Comparison of ENCODE assay signal across 1 cellular context in genomic region chr2:65040414-65041261, GRCh38.
A peak's percentile ranks its signal among the peaks of the same experiment; 100 is the strongest.
TF ChIP-seq lines count a peak whose summit lies in the region.

No MANE protein-coding gene starts in this region.

TF ChIP-seq in K562, 482 proteins besides CTCF, POLR2A, EP300 and RAD21 (continued from another document and continues in another):
- TF ChIP-seq USF1 (CRISPR knock-in tag; IDR thresholded peaks at IDR 0.05) (no peak), ZFX (CRISPR knock-in tag; IDR thresholded peaks at IDR 0.05) (no peak), POLR2H (tag; IDR thresholded peaks at IDR 0.05; ENCODE audit: low read depth) (no peak), YBX1 (IDR thresholded peaks at IDR 0.05) (no peak), POLR2AphosphoS2 (IDR thresholded peaks at IDR 0.05; ENCODE audit: low read length) (no peak), SUPT5H (IDR thresholded peaks at IDR 0.05) (no peak), ZNF324 (CRISPR knock-in tag; IDR thresholded peaks at IDR 0.05) (no peak), ZNF76 (CRISPR knock-in tag; IDR thresholded peaks at IDR 0.05; ENCODE audit: borderline replicate concordance) (no peak), ZNF511 (CRISPR knock-in tag; IDR thresholded peaks at IDR 0.05) (no peak), ZNF561 (CRISPR knock-in tag; conservative IDR thresholded peaks at IDR 0.05) (no peak), MTA2 (IDR thresholded peaks at IDR 0.05; ENCODE audit: low read depth) (no peak), CEBPB (tag; IDR thresholded peaks at IDR 0.05) (no peak), ZNF175 (CRISPR knock-in tag; IDR thresholded peaks at IDR 0.05; ENCODE audit: low read depth) (no peak), STAT5B (CRISPR knock-in tag; IDR thresholded peaks at IDR 0.05) (no peak), THAP12 (CRISPR knock-in tag; IDR thresholded peaks at IDR 0.05) (no peak), EZH2 (IDR thresholded peaks at IDR 0.05; ENCODE audit: borderline replicate concordance, low read depth, low read length) (no peak), E2F3 (CRISPR knock-in tag; IDR thresholded peaks at IDR 0.05) (no peak), RFX1 (IDR thresholded peaks at IDR 0.05) (no peak), SAP30 (IDR thresholded peaks at IDR 0.05; ENCODE audit: borderline replicate concordance, insufficient read depth, low read depth, low read length, poor library complexity, severe bottlenecking) (no peak), NR2F6 (CRISPR knock-in tag; IDR thresholded peaks at IDR 0.05) (no peak), PML (IDR thresholded peaks at IDR 0.05; ENCODE audit: low read length) (no peak), ZBTB17 (CRISPR knock-in tag; IDR thresholded peaks at IDR 0.05) (no peak), RUNX1 (IDR thresholded peaks at IDR 0.05; ENCODE audit: low read depth) (no peak), ZNF75A (CRISPR knock-in tag; IDR thresholded peaks at IDR 0.05) (no peak), ZFP36 (IDR thresholded peaks at IDR 0.05; ENCODE audit: low read depth, low read length, partially characterized antibody) (no peak), NCOA4 (IDR thresholded peaks at IDR 0.05; ENCODE audit: partially characterized antibody) (no peak), SLC30A9 (CRISPR knock-in tag; IDR thresholded peaks at IDR 0.05) (no peak), DIDO1 (tag; IDR thresholded peaks at IDR 0.05; ENCODE audit: low read depth) (no peak), ZNF431 (CRISPR knock-in tag; IDR thresholded peaks at IDR 0.05) (no peak), POLR2AphosphoS5 (IDR thresholded peaks at IDR 0.05; ENCODE audit: control insufficient read depth, insufficient read depth, low read depth, low read length) (no peak), CBX3 (IDR thresholded peaks at IDR 0.05; ENCODE audit: borderline replicate concordance in 1 of 2, low read length in 2 of 2) (peak in 1 of 2 experiments; percentile 47; a peak in 1 of 3 replicates), NFRKB (IDR thresholded peaks at IDR 0.05; ENCODE audit: low read depth) (no peak), GABPA (tag; conservative IDR thresholded peaks at IDR 0.05; ENCODE audit: low read depth) (no peak), PCBP2 (IDR thresholded peaks at IDR 0.05; ENCODE audit: low read depth, low read length, poor library complexity, severe bottlenecking) (no peak), MBD2 (IDR thresholded peaks at IDR 0.05; ENCODE audit: borderline replicate concordance, low read depth) (no peak)
- TF ChIP-seq, protein P1, sequence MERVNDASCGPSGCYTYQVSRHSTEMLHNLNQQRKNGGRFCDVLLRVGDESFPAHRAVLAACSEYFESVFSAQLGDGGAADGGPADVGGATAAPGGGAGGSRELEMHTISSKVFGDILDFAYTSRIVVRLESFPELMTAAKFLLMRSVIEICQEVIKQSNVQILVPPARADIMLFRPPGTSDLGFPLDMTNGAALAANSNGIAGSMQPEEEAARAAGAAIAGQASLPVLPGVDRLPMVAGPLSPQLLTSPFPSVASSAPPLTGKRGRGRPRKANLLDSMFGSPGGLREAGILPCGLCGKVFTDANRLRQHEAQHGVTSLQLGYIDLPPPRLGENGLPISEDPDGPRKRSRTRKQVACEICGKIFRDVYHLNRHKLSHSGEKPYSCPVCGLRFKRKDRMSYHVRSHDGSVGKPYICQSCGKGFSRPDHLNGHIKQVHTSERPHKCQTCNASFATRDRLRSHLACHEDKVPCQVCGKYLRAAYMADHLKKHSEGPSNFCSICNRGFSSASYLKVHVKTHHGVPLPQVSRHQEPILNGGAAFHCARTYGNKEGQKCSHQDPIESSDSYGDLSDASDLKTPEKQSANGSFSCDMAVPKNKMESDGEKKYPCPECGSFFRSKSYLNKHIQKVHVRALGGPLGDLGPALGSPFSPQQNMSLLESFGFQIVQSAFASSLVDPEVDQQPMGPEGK (CRISPR knock-in tag; IDR thresholded peaks at IDR 0.05; ENCODE audit: borderline replicate concordance), result no peak
- TF ChIP-seq, protein P2, sequence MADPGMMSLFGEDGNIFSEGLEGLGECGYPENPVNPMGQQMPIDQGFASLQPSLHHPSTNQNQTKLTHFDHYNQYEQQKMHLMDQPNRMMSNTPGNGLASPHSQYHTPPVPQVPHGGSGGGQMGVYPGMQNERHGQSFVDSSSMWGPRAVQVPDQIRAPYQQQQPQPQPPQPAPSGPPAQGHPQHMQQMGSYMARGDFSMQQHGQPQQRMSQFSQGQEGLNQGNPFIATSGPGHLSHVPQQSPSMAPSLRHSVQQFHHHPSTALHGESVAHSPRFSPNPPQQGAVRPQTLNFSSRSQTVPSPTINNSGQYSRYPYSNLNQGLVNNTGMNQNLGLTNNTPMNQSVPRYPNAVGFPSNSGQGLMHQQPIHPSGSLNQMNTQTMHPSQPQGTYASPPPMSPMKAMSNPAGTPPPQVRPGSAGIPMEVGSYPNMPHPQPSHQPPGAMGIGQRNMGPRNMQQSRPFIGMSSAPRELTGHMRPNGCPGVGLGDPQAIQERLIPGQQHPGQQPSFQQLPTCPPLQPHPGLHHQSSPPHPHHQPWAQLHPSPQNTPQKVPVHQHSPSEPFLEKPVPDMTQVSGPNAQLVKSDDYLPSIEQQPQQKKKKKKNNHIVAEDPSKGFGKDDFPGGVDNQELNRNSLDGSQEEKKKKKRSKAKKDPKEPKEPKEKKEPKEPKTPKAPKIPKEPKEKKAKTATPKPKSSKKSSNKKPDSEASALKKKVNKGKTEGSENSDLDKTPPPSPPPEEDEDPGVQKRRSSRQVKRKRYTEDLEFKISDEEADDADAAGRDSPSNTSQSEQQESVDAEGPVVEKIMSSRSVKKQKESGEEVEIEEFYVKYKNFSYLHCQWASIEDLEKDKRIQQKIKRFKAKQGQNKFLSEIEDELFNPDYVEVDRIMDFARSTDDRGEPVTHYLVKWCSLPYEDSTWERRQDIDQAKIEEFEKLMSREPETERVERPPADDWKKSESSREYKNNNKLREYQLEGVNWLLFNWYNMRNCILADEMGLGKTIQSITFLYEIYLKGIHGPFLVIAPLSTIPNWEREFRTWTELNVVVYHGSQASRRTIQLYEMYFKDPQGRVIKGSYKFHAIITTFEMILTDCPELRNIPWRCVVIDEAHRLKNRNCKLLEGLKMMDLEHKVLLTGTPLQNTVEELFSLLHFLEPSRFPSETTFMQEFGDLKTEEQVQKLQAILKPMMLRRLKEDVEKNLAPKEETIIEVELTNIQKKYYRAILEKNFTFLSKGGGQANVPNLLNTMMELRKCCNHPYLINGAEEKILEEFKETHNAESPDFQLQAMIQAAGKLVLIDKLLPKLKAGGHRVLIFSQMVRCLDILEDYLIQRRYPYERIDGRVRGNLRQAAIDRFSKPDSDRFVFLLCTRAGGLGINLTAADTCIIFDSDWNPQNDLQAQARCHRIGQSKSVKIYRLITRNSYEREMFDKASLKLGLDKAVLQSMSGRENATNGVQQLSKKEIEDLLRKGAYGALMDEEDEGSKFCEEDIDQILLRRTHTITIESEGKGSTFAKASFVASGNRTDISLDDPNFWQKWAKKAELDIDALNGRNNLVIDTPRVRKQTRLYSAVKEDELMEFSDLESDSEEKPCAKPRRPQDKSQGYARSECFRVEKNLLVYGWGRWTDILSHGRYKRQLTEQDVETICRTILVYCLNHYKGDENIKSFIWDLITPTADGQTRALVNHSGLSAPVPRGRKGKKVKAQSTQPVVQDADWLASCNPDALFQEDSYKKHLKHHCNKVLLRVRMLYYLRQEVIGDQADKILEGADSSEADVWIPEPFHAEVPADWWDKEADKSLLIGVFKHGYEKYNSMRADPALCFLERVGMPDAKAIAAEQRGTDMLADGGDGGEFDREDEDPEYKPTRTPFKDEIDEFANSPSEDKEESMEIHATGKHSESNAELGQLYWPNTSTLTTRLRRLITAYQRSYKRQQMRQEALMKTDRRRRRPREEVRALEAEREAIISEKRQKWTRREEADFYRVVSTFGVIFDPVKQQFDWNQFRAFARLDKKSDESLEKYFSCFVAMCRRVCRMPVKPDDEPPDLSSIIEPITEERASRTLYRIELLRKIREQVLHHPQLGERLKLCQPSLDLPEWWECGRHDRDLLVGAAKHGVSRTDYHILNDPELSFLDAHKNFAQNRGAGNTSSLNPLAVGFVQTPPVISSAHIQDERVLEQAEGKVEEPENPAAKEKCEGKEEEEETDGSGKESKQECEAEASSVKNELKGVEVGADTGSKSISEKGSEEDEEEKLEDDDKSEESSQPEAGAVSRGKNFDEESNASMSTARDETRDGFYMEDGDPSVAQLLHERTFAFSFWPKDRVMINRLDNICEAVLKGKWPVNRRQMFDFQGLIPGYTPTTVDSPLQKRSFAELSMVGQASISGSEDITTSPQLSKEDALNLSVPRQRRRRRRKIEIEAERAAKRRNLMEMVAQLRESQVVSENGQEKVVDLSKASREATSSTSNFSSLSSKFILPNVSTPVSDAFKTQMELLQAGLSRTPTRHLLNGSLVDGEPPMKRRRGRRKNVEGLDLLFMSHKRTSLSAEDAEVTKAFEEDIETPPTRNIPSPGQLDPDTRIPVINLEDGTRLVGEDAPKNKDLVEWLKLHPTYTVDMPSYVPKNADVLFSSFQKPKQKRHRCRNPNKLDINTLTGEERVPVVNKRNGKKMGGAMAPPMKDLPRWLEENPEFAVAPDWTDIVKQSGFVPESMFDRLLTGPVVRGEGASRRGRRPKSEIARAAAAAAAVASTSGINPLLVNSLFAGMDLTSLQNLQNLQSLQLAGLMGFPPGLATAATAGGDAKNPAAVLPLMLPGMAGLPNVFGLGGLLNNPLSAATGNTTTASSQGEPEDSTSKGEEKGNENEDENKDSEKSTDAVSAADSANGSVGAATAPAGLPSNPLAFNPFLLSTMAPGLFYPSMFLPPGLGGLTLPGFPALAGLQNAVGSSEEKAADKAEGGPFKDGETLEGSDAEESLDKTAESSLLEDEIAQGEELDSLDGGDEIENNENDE (IDR thresholded peaks at IDR 0.05; ENCODE audit: low read depth, low read length), result no peak
- TF ChIP-seq, protein P3, sequence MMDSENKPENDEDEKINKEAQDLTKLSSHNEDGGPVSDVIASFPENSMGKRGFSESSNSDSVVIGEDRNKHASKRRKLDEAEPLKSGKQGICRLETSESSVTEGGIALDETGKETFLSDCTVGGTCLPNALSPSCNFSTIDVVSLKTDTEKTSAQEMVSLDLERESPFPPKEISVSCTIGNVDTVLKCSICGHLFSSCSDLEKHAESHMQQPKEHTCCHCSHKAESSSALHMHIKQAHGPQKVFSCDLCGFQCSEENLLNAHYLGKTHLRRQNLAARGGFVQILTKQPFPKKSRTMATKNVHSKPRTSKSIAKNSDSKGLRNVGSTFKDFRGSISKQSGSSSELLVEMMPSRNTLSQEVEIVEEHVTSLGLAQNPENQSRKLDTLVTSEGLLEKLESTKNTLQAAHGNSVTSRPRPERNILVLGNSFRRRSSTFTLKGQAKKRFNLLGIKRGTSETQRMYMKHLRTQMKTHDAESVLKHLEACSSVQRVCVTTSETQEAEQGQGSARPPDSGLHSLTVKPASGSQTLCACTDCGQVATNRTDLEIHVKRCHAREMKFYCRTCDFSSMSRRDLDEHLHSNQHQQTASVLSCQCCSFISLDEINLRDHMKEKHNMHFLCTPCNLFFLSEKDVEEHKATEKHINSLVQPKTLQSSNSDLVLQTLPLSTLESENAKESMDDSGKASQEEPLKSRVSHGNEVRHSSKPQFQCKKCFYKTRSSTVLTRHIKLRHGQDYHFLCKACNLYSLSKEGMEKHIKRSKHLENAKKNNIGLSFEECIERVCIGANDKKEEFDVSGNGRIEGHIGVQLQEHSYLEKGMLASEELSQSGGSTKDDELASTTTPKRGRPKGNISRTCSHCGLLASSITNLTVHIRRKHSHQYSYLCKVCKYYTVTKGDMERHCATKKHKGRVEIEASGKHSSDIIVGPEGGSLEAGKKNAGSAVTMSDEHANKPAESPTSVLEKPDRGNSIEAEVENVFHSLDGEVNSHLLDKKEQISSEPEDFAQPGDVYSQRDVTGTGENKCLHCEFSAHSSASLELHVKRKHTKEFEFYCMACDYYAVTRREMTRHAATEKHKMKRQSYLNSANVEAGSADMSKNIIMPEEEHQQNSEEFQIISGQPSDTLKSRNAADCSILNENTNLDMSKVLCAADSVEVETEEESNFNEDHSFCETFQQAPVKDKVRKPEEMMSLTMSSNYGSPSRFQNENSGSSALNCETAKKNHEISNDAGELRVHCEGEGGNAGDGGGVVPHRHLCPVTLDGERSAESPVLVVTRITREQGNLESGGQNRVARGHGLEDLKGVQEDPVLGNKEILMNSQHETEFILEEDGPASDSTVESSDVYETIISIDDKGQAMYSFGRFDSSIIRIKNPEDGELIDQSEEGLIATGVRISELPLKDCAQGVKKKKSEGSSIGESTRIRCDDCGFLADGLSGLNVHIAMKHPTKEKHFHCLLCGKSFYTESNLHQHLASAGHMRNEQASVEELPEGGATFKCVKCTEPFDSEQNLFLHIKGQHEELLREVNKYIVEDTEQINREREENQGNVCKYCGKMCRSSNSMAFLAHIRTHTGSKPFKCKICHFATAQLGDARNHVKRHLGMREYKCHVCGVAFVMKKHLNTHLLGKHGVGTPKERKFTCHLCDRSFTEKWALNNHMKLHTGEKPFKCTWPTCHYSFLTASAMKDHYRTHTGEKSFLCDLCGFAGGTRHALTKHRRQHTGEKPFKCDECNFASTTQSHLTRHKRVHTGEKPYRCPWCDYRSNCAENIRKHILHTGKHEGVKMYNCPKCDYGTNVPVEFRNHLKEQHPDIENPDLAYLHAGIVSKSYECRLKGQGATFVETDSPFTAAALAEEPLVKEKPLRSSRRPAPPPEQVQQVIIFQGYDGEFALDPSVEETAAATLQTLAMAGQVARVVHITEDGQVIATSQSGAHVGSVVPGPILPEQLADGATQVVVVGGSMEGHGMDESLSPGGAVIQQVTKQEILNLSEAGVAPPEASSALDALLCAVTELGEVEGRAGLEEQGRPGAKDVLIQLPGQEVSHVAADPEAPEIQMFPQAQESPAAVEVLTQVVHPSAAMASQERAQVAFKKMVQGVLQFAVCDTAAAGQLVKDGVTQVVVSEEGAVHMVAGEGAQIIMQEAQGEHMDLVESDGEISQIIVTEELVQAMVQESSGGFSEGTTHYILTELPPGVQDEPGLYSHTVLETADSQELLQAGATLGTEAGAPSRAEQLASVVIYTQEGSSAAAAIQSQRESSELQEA (IDR thresholded peaks at IDR 0.05; ENCODE audit: low read depth), result no peak
